ENCODE assay signal across 21 cellular contexts in genomic region chr2:15649556-15650255, GRCh38. TPM values are rescaled to one million over a fixed set of nuclear protein-coding genes. Genes with fewer than 3 reads are reported as not detected.
DNase-seq lines count a peak whose midpoint lies in the region; ATAC-seq, FAIRE-seq and TF ChIP-seq lines count a peak whose summit lies in the region.
"Had no signal": no experiment of that assay in that cellular context is flagged by ENCODE, and none has a peak within 500 bp of the region (broad histone marks: within the 10 kb centered on the region; RNA-seq: fewer than 3 reads in every experiment).

No MANE protein-coding gene starts in this region.

- no peak overlapping the region for H3K4me2 ChIP-seq in endothelial cell of umbilical vein (ENCODE audit: insufficient read depth, low read length)
- H3K4me2 ChIP-seq: GM23338 had no signal

- H3K4me1 ChIP-seq in endothelial cell of umbilical vein (ENCODE audit: control insufficient read depth, extremely low read depth, insufficient read depth, low read length): peaks cover 10% of the 10 kb centered on the region
- H3K4me1 ChIP-seq: HAP-1 had no signal

- peaks cover 18% of the 10 kb centered on the region for H3K27me3 Mint-ChIP-seq in nephron progenitor cell (ENCODE audit: low read depth, poor library complexity)

- no peaks in the 10 kb centered on the region for H3K9me3 ChIP-seq in endothelial cell of umbilical vein (replicated peaks; ENCODE audit: control insufficient read depth, insufficient read depth, low read length)
- H3K9me3 ChIP-seq: HAP-1 had no signal

- peak; percentile 5 for DNase-seq in DMS53 (lab: John Stamatoyannopoulos, UW)
- no peak for DNase-seq in DMS53 treated with DMSO at 0.1 percent for 48 hours (lab: John Stamatoyannopoulos, UW; ENCODE audit: unreplicated experiment)
- DNase-seq in endothelial cell of umbilical vein (ENCODE audit: low read depth, low spot score): no peak
- DNase-seq in nephron progenitor cell: no peak
- no peak for DNase-seq in SW480 (ENCODE audit: low spot score)
- no peak for DNase-seq in H4 (ENCODE audit: low spot score)
- DNase-seq: Calu3, HFFc6, Kasumi-1, NCI-H2029 treated with DMSO at 0.1 percent for 48 hours, NCI-H69, RPMI8226, SHP77 had no signal

- no peaks in the 10 kb centered on the region for H3K9me3 Mint-ChIP-seq in nephron progenitor cell
- H3K9me3 Mint-ChIP-seq: GM23338, HFFc6 had no signal

- no peaks in the 10 kb centered on the region for H3K36me3 ChIP-seq in endothelial cell of umbilical vein (ENCODE audit: control insufficient read depth in 2 of 2, extremely low read depth in 1 of 2, insufficient read depth in 2 of 2, low read length in 2 of 2)
- H3K36me3 ChIP-seq: HAP-1 had no signal

- CTCF ChIA-PET in endothelial cell of umbilical vein (lab: Charles Lee): no interaction called here

- H3K27ac ChIP-seq in endothelial cell of umbilical vein (ENCODE audit: insufficient read depth, low read depth, low read length): no peak overlapping the region
- H3K27ac ChIP-seq: 22Rv1, HL-60 had no signal

- FAIRE-seq in endothelial cell of umbilical vein (lab: Jason Lieb, UNC): no peak
- FAIRE-seq: GM18507 had no signal

- H3K79me2 ChIP-seq in endothelial cell of umbilical vein (ENCODE audit: control insufficient read depth, insufficient read depth, low read length): no peaks in the 10 kb centered on the region

- POLR2A ChIA-PET in endothelial cell of umbilical vein (lab: Charles Lee): no interaction called here

- no peak overlapping the region for H3K9ac ChIP-seq in endothelial cell of umbilical vein (replicated peaks; ENCODE audit: extremely low read depth, insufficient read depth, low read length)

- H3K4me1 Mint-ChIP-seq in nephron progenitor cell: peaks cover 90% of the 10 kb centered on the region
- H3K4me1 Mint-ChIP-seq: B cell had no signal

- no peak for TF ChIP-seq POLR2A in endothelial cell of umbilical vein (IDR thresholded peaks at IDR 0.05; ENCODE audit: low read depth, low read length)

- no peaks in the 10 kb centered on the region for H3K36me3 Mint-ChIP-seq in nephron progenitor cell (ENCODE audit: low read depth)

- no peak for ATAC-seq in HG03045 (IDR thresholded peaks at IDR 0.05; ENCODE audit: unreplicated experiment)
- ATAC-seq in GM19324 (IDR thresholded peaks at IDR 0.05; ENCODE audit: low FRiP score, unreplicated experiment): no peak
- ATAC-seq: GM23338 had no signal

- intact Hi-C loops in endothelial cell of umbilical vein (cut with micrococcal nuclease): no loop called here

- no peaks in the 10 kb centered on the region for H3K9me1 ChIP-seq in endothelial cell of umbilical vein (replicated peaks; ENCODE audit: control insufficient read depth, extremely low read depth, insufficient read depth, low read length)

- H2AFZ ChIP-seq in endothelial cell of umbilical vein (ENCODE audit: low read depth, low read length): peak overlapping the region; percentile 9
- H2AFZ ChIP-seq: GM23338 had no signal

- no peak overlapping the region for H3K4me3 ChIP-seq in endothelial cell of umbilical vein (replicated peaks in 1 of 3; ENCODE audit: insufficient read depth in 1 of 3, low read depth in 1 of 3, low read length in 3 of 3)
- H3K4me3 ChIP-seq: GM23338, HAP-1 had no signal

- peak overlapping the region; percentile 58 for H3K27ac Mint-ChIP-seq in nephron progenitor cell
- H3K27ac Mint-ChIP-seq: B cell, GM23338, HFFc6 had no signal

- BruUV-seq in endothelial cell of umbilical vein (replicated peaks; lab: Mats Ljungman, UMichigan): no TSS peak

- peak overlapping the region; percentile 43 for H3K4me3 Mint-ChIP-seq in nephron progenitor cell
- H3K4me3 Mint-ChIP-seq: B cell, GM23338, HFFc6 had no signal

- H4K20me1 ChIP-seq in endothelial cell of umbilical vein (replicated peaks; ENCODE audit: control insufficient read depth, extremely low read depth, insufficient read depth, low read length): no peaks in the 10 kb centered on the region

- no peaks in the 10 kb centered on the region for H3K27me3 ChIP-seq in endothelial cell of umbilical vein (ENCODE audit: control insufficient read depth in 2 of 2, insufficient read depth in 2 of 2, low read length in 2 of 2)

- dilution Hi-C loops in endothelial cell of umbilical vein (cut with MboI; ENCODE audit: extremely low pct_ligation_motif_present, low sequenced_read_pairs): no loop called here

- no peak for TF ChIP-seq CTCF in endothelial cell of umbilical vein (IDR thresholded peaks at IDR 0.05; ENCODE audit: extremely low read depth in 1 of 2, insufficient read depth in 1 of 2, low read depth in 1 of 2, low read length in 2 of 2)
- TF ChIP-seq CTCF in nephron progenitor cell (IDR thresholded peaks at IDR 0.05): no peak

TF ChIP-seq in endothelial cell of umbilical vein, 7 proteins besides CTCF, POLR2A, EP300 and RAD21:
- no peak for TF ChIP-seq GATA2 (IDR thresholded peaks at IDR 0.05; ENCODE audit: insufficient read depth, insufficient read length, low read depth, low read length)
- TF ChIP-seq MYC (IDR thresholded peaks at IDR 0.05; ENCODE audit: low read depth, low read length): no peak
- no peak for TF ChIP-seq POLR2AphosphoS5 (IDR thresholded peaks at IDR 0.05; ENCODE audit: insufficient read depth, low read depth, low read length)
- TF ChIP-seq FOS (IDR thresholded peaks at IDR 0.05; ENCODE audit: borderline replicate concordance, insufficient read depth, low read length): no peak
- TF ChIP-seq JUN (IDR thresholded peaks at IDR 0.05; ENCODE audit: borderline replicate concordance, insufficient read depth, insufficient read length, low read depth): no peak
- TF ChIP-seq MAX (IDR thresholded peaks at IDR 0.05; ENCODE audit: insufficient read depth, insufficient read length): no peak
- TF ChIP-seq EZH2 (IDR thresholded peaks at IDR 0.05; ENCODE audit: borderline replicate concordance, low read depth, low read length, severe bottlenecking): no peak

RNA-seq across cellular contexts. Expression of gene DDX1, which starts 58.0 kb away (rescaled TPM):
- 117 and 124 TPM in 2 replicates for total RNA-seq in endothelial cell of umbilical vein
- 28.4 and 41.2 TPM in 2 replicates for polyA plus RNA-seq in endothelial cell of umbilical vein
- 76.7 and 79.3 TPM in 2 replicates for polyA plus RNA-seq in endothelial cell of umbilical vein (2011; cell fraction: cytosol; rRNA removed)
- 66.9 and 89.7 TPM in 2 replicates for polyA plus RNA-seq in endothelial cell of umbilical vein (2011; cell fraction: nucleus; rRNA removed)
- polyA plus RNA-seq in endothelial cell of umbilical vein (2012): 127 and 179 TPM in 2 replicates
- 34.2 and 38.7 TPM in 2 replicates for polyA minus RNA-seq in endothelial cell of umbilical vein
- polyA minus RNA-seq in endothelial cell of umbilical vein (2011; cell fraction: cytosol; rRNA and poly(A)+ RNA removed): 42.5 TPM
- 35.5 and 40.1 TPM in 2 replicates for polyA minus RNA-seq in endothelial cell of umbilical vein (2011; cell fraction: nucleus; rRNA and poly(A)+ RNA removed)
- 46.2 and 53.1 TPM in 2 replicates for total RNA-seq in H4 (2014; rRNA removed; shearing (Covaris generic))
